In genomic region chr5:318931-319601, GRCh38 we compare ENCODE assay signal across 2 cellular contexts.
A peak's percentile ranks its signal among the peaks of the same experiment; 100 is the strongest.
TF ChIP-seq lines count a peak whose summit lies in the region.

No MANE protein-coding gene starts in this region.

TF ChIP-seq in HEK293, 187 proteins besides CTCF, POLR2A, EP300 and RAD21:
- TF ChIP-seq ZFHX2 (tag by site-specific recombination; conservative IDR thresholded peaks at IDR 0.05) (peak; percentile 36; the same call in 1 of the 2 replicates), ZNF211 (tag by site-specific recombination; IDR thresholded peaks at IDR 0.05; ENCODE audit: low read depth) (no peak), KLF9 (tag by site-specific recombination; IDR thresholded peaks at IDR 0.05; ENCODE audit: low read depth) (peak; percentile 77), ZNF239 (tag by site-specific recombination; IDR thresholded peaks at IDR 0.05) (no peak), GLIS2 (tag by site-specific recombination; IDR thresholded peaks at IDR 0.05) (peak; percentile 46; the same call in 1 of the 2 replicates), ZNF169 (tag by site-specific recombination; IDR thresholded peaks at IDR 0.05) (no peak), KLF10 (tag by site-specific recombination; IDR thresholded peaks at IDR 0.05) (peak; percentile 45; the same call in 1 of the 2 replicates), ZNF701 (tag by site-specific recombination; IDR thresholded peaks at IDR 0.05) (no peak)
- TF ChIP-seq, protein P1, sequence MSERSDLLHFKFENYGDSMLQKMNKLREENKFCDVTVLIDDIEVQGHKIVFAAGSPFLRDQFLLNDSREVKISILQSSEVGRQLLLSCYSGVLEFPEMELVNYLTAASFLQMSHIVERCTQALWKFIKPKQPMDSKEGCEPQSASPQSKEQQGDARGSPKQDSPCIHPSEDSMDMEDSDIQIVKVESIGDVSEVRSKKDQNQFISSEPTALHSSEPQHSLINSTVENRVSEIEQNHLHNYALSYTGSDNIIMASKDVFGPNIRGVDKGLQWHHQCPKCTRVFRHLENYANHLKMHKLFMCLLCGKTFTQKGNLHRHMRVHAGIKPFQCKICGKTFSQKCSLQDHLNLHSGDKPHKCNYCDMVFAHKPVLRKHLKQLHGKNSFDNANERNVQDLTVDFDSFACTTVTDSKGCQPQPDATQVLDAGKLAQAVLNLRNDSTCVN (tag by site-specific recombination; optimal IDR thresholded peaks at IDR 0.05) = peak; percentile 3
TF ChIP-seq in HEK293: peak in this region for 5.

TF ChIP-seq in GM12878, 131 proteins besides CTCF, POLR2A, EP300 and RAD21:
- TF ChIP-seq GABPA (IDR thresholded peaks at IDR 0.05; ENCODE audit: low read depth) = no peak
- no peak for TF ChIP-seq SRF (IDR thresholded peaks at IDR 0.05; ENCODE audit: low read depth in 2 of 2, low read length in 2 of 2)
- TF ChIP-seq DPF2 (IDR thresholded peaks at IDR 0.05) = no peak
- no peak for TF ChIP-seq SKIL (IDR thresholded peaks at IDR 0.05; ENCODE audit: low read depth, poor library complexity, severe bottlenecking)
- TF ChIP-seq RUNX3 (IDR thresholded peaks at IDR 0.05; ENCODE audit: low read length) = no peak
- TF ChIP-seq ZBTB4 (CRISPR knock-in tag; IDR thresholded peaks at IDR 0.05) = no peak
- no peak; the same call in 1 of the 2 replicates for TF ChIP-seq HDGF (IDR thresholded peaks at IDR 0.05)
- no peak for TF ChIP-seq EED (IDR thresholded peaks at IDR 0.05; ENCODE audit: low read depth)
- TF ChIP-seq ZZZ3 (IDR thresholded peaks at IDR 0.05; ENCODE audit: control insufficient read depth, insufficient read length, low read depth) = no peak
- TF ChIP-seq, protein P2, sequence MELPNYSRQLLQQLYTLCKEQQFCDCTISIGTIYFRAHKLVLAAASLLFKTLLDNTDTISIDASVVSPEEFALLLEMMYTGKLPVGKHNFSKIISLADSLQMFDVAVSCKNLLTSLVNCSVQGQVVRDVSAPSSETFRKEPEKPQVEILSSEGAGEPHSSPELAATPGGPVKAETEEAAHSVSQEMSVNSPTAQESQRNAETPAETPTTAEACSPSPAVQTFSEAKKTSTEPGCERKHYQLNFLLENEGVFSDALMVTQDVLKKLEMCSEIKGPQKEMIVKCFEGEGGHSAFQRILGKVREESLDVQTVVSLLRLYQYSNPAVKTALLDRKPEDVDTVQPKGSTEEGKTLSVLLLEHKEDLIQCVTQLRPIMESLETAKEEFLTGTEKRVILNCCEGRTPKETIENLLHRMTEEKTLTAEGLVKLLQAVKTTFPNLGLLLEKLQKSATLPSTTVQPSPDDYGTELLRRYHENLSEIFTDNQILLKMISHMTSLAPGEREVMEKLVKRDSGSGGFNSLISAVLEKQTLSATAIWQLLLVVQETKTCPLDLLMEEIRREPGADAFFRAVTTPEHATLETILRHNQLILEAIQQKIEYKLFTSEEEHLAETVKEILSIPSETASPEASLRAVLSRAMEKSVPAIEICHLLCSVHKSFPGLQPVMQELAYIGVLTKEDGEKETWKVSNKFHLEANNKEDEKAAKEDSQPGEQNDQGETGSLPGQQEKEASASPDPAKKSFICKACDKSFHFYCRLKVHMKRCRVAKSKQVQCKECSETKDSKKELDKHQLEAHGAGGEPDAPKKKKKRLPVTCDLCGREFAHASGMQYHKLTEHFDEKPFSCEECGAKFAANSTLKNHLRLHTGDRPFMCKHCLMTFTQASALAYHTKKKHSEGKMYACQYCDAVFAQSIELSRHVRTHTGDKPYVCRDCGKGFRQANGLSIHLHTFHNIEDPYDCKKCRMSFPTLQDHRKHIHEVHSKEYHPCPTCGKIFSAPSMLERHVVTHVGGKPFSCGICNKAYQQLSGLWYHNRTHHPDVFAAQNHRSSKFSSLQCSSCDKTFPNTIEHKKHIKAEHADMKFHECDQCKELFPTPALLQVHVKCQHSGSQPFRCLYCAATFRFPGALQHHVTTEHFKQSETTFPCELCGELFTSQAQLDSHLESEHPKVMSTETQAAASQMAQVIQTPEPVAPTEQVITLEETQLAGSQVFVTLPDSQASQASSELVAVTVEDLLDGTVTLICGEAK (IDR thresholded peaks at IDR 0.05; ENCODE audit: borderline replicate concordance) = no peak
- TF ChIP-seq BACH1 (IDR thresholded peaks at IDR 0.05; ENCODE audit: borderline replicate concordance) = no peak
- TF ChIP-seq KLF5 (IDR thresholded peaks at IDR 0.05; ENCODE audit: partially characterized antibody) = no peak
- TF ChIP-seq, protein P3, sequence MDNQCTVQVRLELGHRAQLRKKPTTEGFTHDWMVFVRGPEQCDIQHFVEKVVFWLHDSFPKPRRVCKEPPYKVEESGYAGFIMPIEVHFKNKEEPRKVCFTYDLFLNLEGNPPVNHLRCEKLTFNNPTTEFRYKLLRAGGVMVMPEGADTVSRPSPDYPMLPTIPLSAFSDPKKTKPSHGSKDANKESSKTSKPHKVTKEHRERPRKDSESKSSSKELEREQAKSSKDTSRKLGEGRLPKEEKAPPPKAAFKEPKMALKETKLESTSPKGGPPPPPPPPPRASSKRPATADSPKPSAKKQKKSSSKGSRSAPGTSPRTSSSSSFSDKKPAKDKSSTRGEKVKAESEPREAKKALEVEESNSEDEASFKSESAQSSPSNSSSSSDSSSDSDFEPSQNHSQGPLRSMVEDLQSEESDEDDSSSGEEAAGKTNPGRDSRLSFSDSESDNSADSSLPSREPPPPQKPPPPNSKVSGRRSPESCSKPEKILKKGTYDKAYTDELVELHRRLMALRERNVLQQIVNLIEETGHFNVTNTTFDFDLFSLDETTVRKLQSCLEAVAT (IDR thresholded peaks at IDR 0.05) = no peak
- no peak for TF ChIP-seq YBX1 (IDR thresholded peaks at IDR 0.05)
- no peak for TF ChIP-seq CEBPB (IDR thresholded peaks at IDR 0.05; ENCODE audit: borderline replicate concordance in 1 of 2, low read depth in 2 of 2, low read length in 2 of 2)
- TF ChIP-seq, protein P4, sequence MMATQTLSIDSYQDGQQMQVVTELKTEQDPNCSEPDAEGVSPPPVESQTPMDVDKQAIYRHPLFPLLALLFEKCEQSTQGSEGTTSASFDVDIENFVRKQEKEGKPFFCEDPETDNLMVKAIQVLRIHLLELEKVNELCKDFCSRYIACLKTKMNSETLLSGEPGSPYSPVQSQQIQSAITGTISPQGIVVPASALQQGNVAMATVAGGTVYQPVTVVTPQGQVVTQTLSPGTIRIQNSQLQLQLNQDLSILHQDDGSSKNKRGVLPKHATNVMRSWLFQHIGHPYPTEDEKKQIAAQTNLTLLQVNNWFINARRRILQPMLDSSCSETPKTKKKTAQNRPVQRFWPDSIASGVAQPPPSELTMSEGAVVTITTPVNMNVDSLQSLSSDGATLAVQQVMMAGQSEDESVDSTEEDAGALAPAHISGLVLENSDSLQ (IDR thresholded peaks at IDR 0.05) = no peak
- TF ChIP-seq POLR2AphosphoS2 (IDR thresholded peaks at IDR 0.05; ENCODE audit: low read depth, low read length) = no peak
- TF ChIP-seq MTA2 (IDR thresholded peaks at IDR 0.05; ENCODE audit: low read depth) = no peak
- no peak for TF ChIP-seq ZBTB33 (IDR thresholded peaks at IDR 0.05)
- TF ChIP-seq CBX3 (IDR thresholded peaks at IDR 0.05; ENCODE audit: borderline replicate concordance, low read depth) = no peak
